In the genomic region with DNA sequence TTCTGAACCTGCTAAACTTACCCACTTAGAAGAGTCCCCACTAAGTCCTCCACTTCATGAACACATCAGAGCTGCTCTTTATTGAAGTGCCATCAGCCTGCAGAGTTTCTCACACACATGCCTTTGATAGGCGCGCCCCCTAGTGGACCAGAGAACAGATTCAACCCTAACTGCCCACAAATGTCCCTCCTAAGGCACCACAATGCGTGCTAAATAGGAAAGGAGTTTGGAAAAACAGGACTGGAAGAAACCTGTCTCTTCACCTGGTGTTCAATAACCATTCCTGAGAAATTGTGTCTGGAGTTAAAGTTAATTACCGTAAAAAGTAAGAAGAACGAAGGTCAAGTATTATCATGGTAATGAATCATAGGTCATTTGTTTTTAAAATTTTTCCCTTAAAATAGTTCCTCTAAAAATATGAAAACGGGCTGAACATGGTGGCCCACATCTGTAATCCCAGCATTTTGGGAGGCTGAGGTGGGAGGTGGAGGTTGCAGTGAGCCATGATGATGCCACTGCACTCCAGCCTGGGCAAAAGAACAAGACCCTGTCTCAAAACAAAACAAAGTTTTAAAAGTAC, we compare ENCODE assay signal across 8 cellular contexts.
DNase-seq lines count a peak whose midpoint lies in the region; ATAC-seq lines count a peak whose summit lies in the region.

No MANE protein-coding gene starts in this region.

- ATAC-seq in HG03439 (IDR thresholded peaks at IDR 0.05; ENCODE audit: unreplicated experiment) (peak; percentile 47), GM18909 (IDR thresholded peaks at IDR 0.05; ENCODE audit: poor library complexity, unreplicated experiment) (no peak)

- peak; percentile 77 for DNase-seq in ELF-1 (ENCODE audit: low read depth, low spot score)
- peak; percentile 60 for DNase-seq in NCI-H82 treated with DMSO at 0.1 percent for 48 hours (lab: John Stamatoyannopoulos, UW; ENCODE audit: unreplicated experiment)
- peak; percentile 51 for DNase-seq in activated CD8-positive, alpha-beta memory T cell treated with anti-CD3 and anti-CD28 coated beads, Interleukin-2, amount 50 U/mL, for 1 hour (ENCODE audit: extremely low read depth)
- peak; percentile 36 for DNase-seq in epidermal melanocyte (ENCODE audit: insufficient read length, low spot score)
- peak; percentile 80 for DNase-seq in mucosa of gallbladder (ENCODE audit: low spot score)
- peak; percentile 84 for DNase-seq in stimulated activated CD8-positive, alpha-beta memory T cell treated with anti-CD3 and anti-CD28 coated beads, Interleukin-4, amount 100 ng/mL, for 48 hours
